ENCODE assay signal across 8 cellular contexts in the genomic region with DNA sequence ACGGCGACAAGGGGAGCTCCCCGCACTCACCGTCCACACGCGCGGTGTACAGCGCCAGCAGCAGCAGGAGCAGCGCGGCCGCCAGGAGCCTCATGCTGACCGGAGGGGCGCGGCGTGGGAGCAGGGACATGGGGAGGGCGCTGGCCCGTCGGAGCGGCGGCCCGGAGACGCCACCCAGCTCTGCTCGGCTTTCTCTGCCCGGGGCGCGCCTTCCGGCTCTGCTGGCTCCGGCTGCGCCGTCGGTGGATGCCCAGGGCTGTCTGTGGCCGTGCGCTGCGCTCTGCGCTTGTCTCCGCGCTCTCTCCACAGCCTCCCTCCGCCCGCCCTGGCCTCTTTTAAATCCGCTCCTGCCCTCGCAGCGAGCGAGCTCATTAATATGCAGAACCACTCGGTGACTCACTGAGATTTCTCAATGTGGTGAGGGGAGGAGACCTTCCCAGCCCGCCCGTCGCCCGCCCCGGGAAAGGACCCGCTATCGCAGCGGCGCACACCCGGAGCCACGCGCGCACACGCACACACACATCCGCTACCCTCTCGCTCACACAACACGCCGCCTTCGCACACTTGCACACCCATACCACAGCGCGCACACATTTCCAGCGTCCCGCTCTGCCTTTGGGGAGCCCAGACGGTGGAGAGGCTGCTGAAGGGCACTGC. TPM values are rescaled to one million over a fixed set of nuclear protein-coding genes. Genes with fewer than 3 reads are reported as not detected.
DNase-seq lines count a peak whose midpoint lies in the region; ATAC-seq and TF ChIP-seq lines count a peak whose summit lies in the region.

TSS of gene CXCL14 (minus strand) at position 307 of the 657 bp plus-strand sequence. CDS start at position 94, 213 bp downstream.

- TF ChIP-seq CTCF in endodermal cell (conservative IDR thresholded peaks at IDR 0.05): no peak

- no peaks in the 10 kb centered on the region for H3K9me3 Mint-ChIP-seq in endodermal cell

- H3K4me1 Mint-ChIP-seq in endodermal cell: peaks cover 25% of the 10 kb centered on the region

- H3K9me3 ChIP-seq in endodermal cell (ENCODE audit: control insufficient read depth, low read length) (no peaks in the 10 kb centered on the region), mesodermal cell (ENCODE audit: control insufficient read depth, low read length) (no peaks in the 10 kb centered on the region)

- H3K27ac Mint-ChIP-seq in endodermal cell: no peak within 1 kb of the TSS

- H3K27ac ChIP-seq in endodermal cell (ENCODE audit: low read depth, low read length): no peak within 1 kb of the TSS
- H3K27ac ChIP-seq in mesodermal cell (ENCODE audit: low read depth, low read length, severe bottlenecking): no peak within 1 kb of the TSS

- H3K4me3 ChIP-seq in endodermal cell (ENCODE audit: low read length): peak within 1 kb of the TSS; percentile 69
- peak within 1 kb of the TSS; percentile 37 for H3K4me3 ChIP-seq in mesodermal cell (ENCODE audit: extremely low read depth, insufficient read depth, low read length, poor library complexity, severe bottlenecking)

- H3K27me3 ChIP-seq in endodermal cell (ENCODE audit: control insufficient read depth, insufficient read depth, low read length, poor library complexity, severe bottlenecking): peaks cover 57% of the 10 kb centered on the region

- DNase-seq in EL (peak; percentile 87), NCI-H69 (lab: John Stamatoyannopoulos, UW) (peak; percentile 86), endodermal cell (peak; percentile 91), GM19238 (ENCODE audit: insufficient read length, low spot score) (no peak), NCI-H2029 (lab: John Stamatoyannopoulos, UW) (no peak)

- no peak within 1 kb of the TSS for H3K9ac ChIP-seq in endodermal cell (ENCODE audit: extremely low read depth, low read length, poor library complexity, severe bottlenecking)

- no peaks in the 10 kb centered on the region for H3K36me3 ChIP-seq in endodermal cell (ENCODE audit: control insufficient read depth, insufficient read depth, low read length)
- H3K36me3 ChIP-seq in mesodermal cell (ENCODE audit: control insufficient read depth, insufficient read depth, low read length): no peaks in the 10 kb centered on the region

- peak within 1 kb of the TSS; percentile 66 for H3K4me3 Mint-ChIP-seq in endodermal cell

- H3K4me1 ChIP-seq in endodermal cell (ENCODE audit: control insufficient read depth, insufficient read depth, low read length): peaks cover 15% of the 10 kb centered on the region
- H3K4me1 ChIP-seq in mesodermal cell (ENCODE audit: control insufficient read depth, insufficient read depth, low read length, poor library complexity, severe bottlenecking): peaks cover 21% of the 10 kb centered on the region

- WGBS in endodermal cell (ENCODE audit: insufficient coverage in 1 of 2, insufficient read length in 1 of 2), 2 experiments: 2 to 3% methylated on average over 19 to 66 of the region's 68 CpGs
- 1 to 2% methylated on average over 41 to 61 of the region's 68 CpGs for WGBS in mesodermal cell (ENCODE audit: insufficient coverage in 2 of 2), 2 experiments

- H3K27me3 Mint-ChIP-seq in endodermal cell (ENCODE audit: insufficient read depth): peaks cover 89% of the 10 kb centered on the region

- ATAC-seq in GM18858 (IDR thresholded peaks at IDR 0.05; ENCODE audit: unreplicated experiment) (no peak), HG03439 (IDR thresholded peaks at IDR 0.05; ENCODE audit: unreplicated experiment) (no peak)

- no peaks in the 10 kb centered on the region for H3K36me3 Mint-ChIP-seq in endodermal cell (ENCODE audit: low read depth)

RNA-seq across cellular contexts. Expression of gene CXCL14, which starts in this region (rescaled TPM):
- total RNA-seq in endodermal cell: under 1 TPM; 0.20 to 0.44 TPM
- 5.7 TPM for polyA plus RNA-seq in endodermal cell (2013, experiment 1 of 2)
- polyA plus RNA-seq in endodermal cell (2013, experiment 2 of 2): 7.0 TPM
- 42.3 TPM for polyA plus RNA-seq in mesodermal cell (2013, experiment 1 of 2)
- polyA plus RNA-seq in mesodermal cell (2013, experiment 2 of 2): 39.4 TPM

Comparison
In these comparisons a context has a peak if more than half of its experiments do, and no peak if none do; other contexts are left out.
1. DNase-seq: peak in EL (single experiment), NCI-H69 (single experiment) and endodermal cell (single experiment); none in GM19238 (single experiment) and NCI-H2029 (single experiment).